Comparison of ENCODE assay signal across 1 cellular context in genomic region chr3:19947549-19948071, GRCh38.
TF ChIP-seq lines count a peak whose summit lies in the region.

No MANE protein-coding gene starts in this region.

TF ChIP-seq in HEK293, 187 proteins besides CTCF, POLR2A, EP300 and RAD21 (continued from another document and continues in another):
- TF ChIP-seq ZBTB44 (tag by site-specific recombination; IDR thresholded peaks at IDR 0.05) (no peak), ZSCAN18 (tag by site-specific recombination; IDR thresholded peaks at IDR 0.05) (no peak), PBX3 (CRISPR knock-in tag; IDR thresholded peaks at IDR 0.05) (no peak), OVOL3 (tag by site-specific recombination; IDR thresholded peaks at IDR 0.05) (no peak), ZNF530 (tag by site-specific recombination; IDR thresholded peaks at IDR 0.05; ENCODE audit: low read depth) (no peak), ZBTB10 (tag by site-specific recombination; IDR thresholded peaks at IDR 0.05) (peak; percentile 91; the same call in 1 of the 2 replicates), MEIS1 (CRISPR knock-in tag; IDR thresholded peaks at IDR 0.05; ENCODE audit: borderline replicate concordance) (no peak), ZNF169 (tag by site-specific recombination; IDR thresholded peaks at IDR 0.05) (no peak), GLI4 (tag by site-specific recombination; IDR thresholded peaks at IDR 0.05) (no peak), PRDM2 (tag by site-specific recombination; IDR thresholded peaks at IDR 0.05; ENCODE audit: borderline replicate concordance) (no peak), ZSCAN4 (tag by site-specific recombination; IDR thresholded peaks at IDR 0.05) (no peak), ZBTB48 (tag by site-specific recombination; IDR thresholded peaks at IDR 0.05) (peak; percentile 77), GFI1B (tag by site-specific recombination; IDR thresholded peaks at IDR 0.05) (no peak), MZF1 (tag by site-specific recombination; IDR thresholded peaks at IDR 0.05; ENCODE audit: borderline replicate concordance) (no peak), MYNN (tag by site-specific recombination; IDR thresholded peaks at IDR 0.05; ENCODE audit: borderline replicate concordance) (no peak), BCL6B (tag by site-specific recombination; IDR thresholded peaks at IDR 0.05) (no peak), TRIM28 (IDR thresholded peaks at IDR 0.05; ENCODE audit: borderline replicate concordance, low read length) (no peak), AEBP2 (tag by site-specific recombination; IDR thresholded peaks at IDR 0.05; ENCODE audit: borderline replicate concordance) (no peak), ZNF518A (tag by site-specific recombination; conservative IDR thresholded peaks at IDR 0.05; ENCODE audit: low read depth) (no peak), ZNF561 (tag by site-specific recombination; IDR thresholded peaks at IDR 0.05; ENCODE audit: borderline replicate concordance) (peak; percentile 85), ZNF18 (tag by site-specific recombination; IDR thresholded peaks at IDR 0.05) (peak; percentile 15; the same call in 1 of the 2 replicates), ZNF677 (tag by site-specific recombination; IDR thresholded peaks at IDR 0.05) (no peak), ZFP69B (tag by site-specific recombination; IDR thresholded peaks at IDR 0.05) (no peak)
